8 cellular contexts compared by ENCODE assay signal in the genomic region with DNA sequence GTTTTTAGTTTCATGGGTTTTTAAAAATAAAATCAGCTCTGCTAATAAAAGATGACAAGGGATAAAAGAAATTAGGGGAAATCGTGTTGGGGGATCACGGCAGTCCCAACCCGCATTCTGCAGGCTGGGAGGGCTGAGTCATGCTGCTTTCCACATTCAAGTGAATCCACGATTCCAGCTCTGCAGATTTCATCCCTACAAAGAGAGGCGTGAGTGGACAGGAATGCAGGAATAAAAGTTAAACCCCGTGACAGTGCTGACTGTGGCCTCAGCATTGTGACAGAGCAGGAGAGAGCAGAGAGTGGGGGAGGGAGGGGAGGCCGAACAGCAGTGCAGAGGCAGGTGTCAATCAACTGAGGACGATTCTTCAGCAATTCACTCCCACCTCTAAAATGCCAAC.
DNase-seq lines count a peak whose midpoint lies in the region; ATAC-seq and TF ChIP-seq lines count a peak whose summit lies in the region.
"Had no signal": no experiment of that assay in that cellular context is flagged by ENCODE, and none has a peak within 500 bp of the region (broad histone marks: within the 10 kb centered on the region; RNA-seq: fewer than 3 reads in every experiment).

No MANE protein-coding gene starts in this region.

- TF ChIP-seq CTCF in GM23338 (conservative IDR thresholded peaks at IDR 0.05; ENCODE audit: low read depth in 2 of 2): no peak

- peaks cover 8% of the 10 kb centered on the region for H3K4me1 ChIP-seq in GM23338 (ENCODE audit: insufficient read depth)

- no peaks in the 10 kb centered on the region for H3K79me2 ChIP-seq in GM23338 (replicated peaks; ENCODE audit: insufficient read depth)

- H3K36me3 ChIP-seq in GM23338 (ENCODE audit: insufficient read depth): no peaks in the 10 kb centered on the region

- H3F3A ChIP-seq in GM23338 (replicated peaks; ENCODE audit: low read depth): no peaks in the 10 kb centered on the region

- CTCF ChIA-PET in activated CD4-positive, alpha-beta T cell treated with anti-CD3 and anti-CD28 coated beads, Interleukin-2, amount 10 ng/mL, durations not matched to agents 7 days and 5 days (lab: Charles Lee): interaction anchor here (0.6 to 2.1 kb wide), 2 partner anchors 8 to 1361 kb away, joined by 3 to 10 read pairs; no protein-coding TSS in a partner anchor

- POLR2A ChIA-PET in activated CD4-positive, alpha-beta T cell treated with anti-CD3 and anti-CD28 coated beads, Interleukin-2, amount 10 ng/mL, durations not matched to agents 7 days and 5 days (lab: Charles Lee): no interaction called here

- no peak overlapping the region for H3K4me2 ChIP-seq in GM23338

- H3K27ac Mint-ChIP-seq in GM23338: peak overlapping the region; percentile 37
- no peak overlapping the region for H3K27ac Mint-ChIP-seq in activated CD4-positive, alpha-beta T cell treated with anti-CD3 and anti-CD28 coated beads, Interleukin-2, amount 10 ng/mL, durations not matched to agents 7 days and 5 days

- no peaks in the 10 kb centered on the region for H3K27me3 ChIP-seq in GM23338 (ENCODE audit: insufficient read depth)
- H3K27me3 ChIP-seq in layer of hippocampus (ENCODE audit: control insufficient read depth, insufficient read depth, low read length): no peaks in the 10 kb centered on the region

- H3K4me1 Mint-ChIP-seq in GM23338: peaks cover 9% of the 10 kb centered on the region; the same call in 2 of the 3 replicates
- peaks cover 13% of the 10 kb centered on the region for H3K4me1 Mint-ChIP-seq in activated CD4-positive, alpha-beta T cell treated with anti-CD3 and anti-CD28 coated beads, Interleukin-2, amount 10 ng/mL, durations not matched to agents 7 days and 5 days

- H3K9me2 ChIP-seq in GM23338 (ENCODE audit: insufficient read depth): no peaks in the 10 kb centered on the region

- H3K27ac ChIP-seq in GM23338 (ENCODE audit: low read depth) (no peak overlapping the region), angular gyrus (ENCODE audit: low read depth, low read length) (peak overlapping the region; percentile 71), layer of hippocampus (ENCODE audit: low read depth, low read length) (peak overlapping the region; percentile 41), temporal lobe (ENCODE audit: low read depth, low read length) (peak overlapping the region; percentile 56)

- H3K4me3 ChIP-seq in GM23338: no peak overlapping the region

- H3K36me3 Mint-ChIP-seq in GM23338 (ENCODE audit: low read depth): no peaks in the 10 kb centered on the region
- peaks cover 3% of the 10 kb centered on the region for H3K36me3 Mint-ChIP-seq in activated CD4-positive, alpha-beta T cell treated with anti-CD3 and anti-CD28 coated beads, Interleukin-2, amount 10 ng/mL, durations not matched to agents 7 days and 5 days (ENCODE audit: low read depth)

- DNase-seq in GM23338 (ENCODE audit: low spot score): peak; percentile 26
- DNase-seq in effector CD4-positive, alpha-beta T cell: no peak
- DNase-seq in GM19240 (ENCODE audit: insufficient read length, low spot score): no peak
- no peak for DNase-seq in activated CD4-positive, alpha-beta T cell treated with anti-CD3 and anti-CD28 coated beads, Interleukin-2, amount 10 ng/mL, durations not matched to agents 7 days and 5 days
- DNase-seq: PC-3 had no signal

- no peaks in the 10 kb centered on the region for H4K20me1 ChIP-seq in GM23338 (replicated peaks; ENCODE audit: insufficient read depth)

- no peak overlapping the region for H3K4me3 Mint-ChIP-seq in GM23338
- H3K4me3 Mint-ChIP-seq in activated CD4-positive, alpha-beta T cell treated with anti-CD3 and anti-CD28 coated beads, Interleukin-2, amount 10 ng/mL, durations not matched to agents 7 days and 5 days: no peak overlapping the region

- H3K27me3 Mint-ChIP-seq in GM23338 (ENCODE audit: insufficient read depth, low read depth, poor library complexity): peaks cover 2% of the 10 kb centered on the region
- H3K27me3 Mint-ChIP-seq in activated CD4-positive, alpha-beta T cell treated with anti-CD3 and anti-CD28 coated beads, Interleukin-2, amount 10 ng/mL, durations not matched to agents 7 days and 5 days: no peaks in the 10 kb centered on the region

- peak overlapping the region; percentile 25; the same call in 1 of the 2 replicates for H2AFZ ChIP-seq in GM23338

- ATAC-seq in GM23338: peak; percentile 72
- ATAC-seq: PC-3 had no signal

- H3K9me3 Mint-ChIP-seq in GM23338: no peaks in the 10 kb centered on the region
- no peaks in the 10 kb centered on the region for H3K9me3 Mint-ChIP-seq in activated CD4-positive, alpha-beta T cell treated with anti-CD3 and anti-CD28 coated beads, Interleukin-2, amount 10 ng/mL, durations not matched to agents 7 days and 5 days

TF ChIP-seq in GM23338, 12 proteins besides CTCF, POLR2A, EP300 and RAD21:
- TF ChIP-seq ZNF331 (CRISPR knock-in tag; IDR thresholded peaks at IDR 0.05; ENCODE audit: low read depth) (no peak), ZNF462 (CRISPR knock-in tag; IDR thresholded peaks at IDR 0.05) (no peak)
